ENCODE assay signal across 8 cellular contexts in the genomic region with DNA sequence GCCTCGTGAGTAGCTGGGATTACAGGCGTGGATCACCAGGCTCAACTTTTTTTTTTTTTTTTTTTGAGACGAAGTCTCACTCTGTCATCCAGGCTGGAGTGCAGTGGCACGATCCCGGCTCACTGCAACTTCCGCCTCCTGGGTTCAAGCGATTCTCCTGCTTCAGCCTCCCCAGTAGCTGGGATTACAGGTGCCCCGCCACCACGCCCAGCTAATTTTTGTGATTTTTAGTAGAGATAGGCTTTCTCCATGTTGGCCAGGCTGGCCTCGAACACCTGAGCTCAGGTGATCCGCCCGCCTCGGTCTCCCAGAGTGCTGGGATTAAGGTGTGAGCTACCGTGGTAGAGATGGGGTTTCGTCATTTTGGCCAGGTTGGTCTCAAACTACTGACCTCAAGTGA. TPM values are rescaled to one million over a fixed set of nuclear protein-coding genes. Genes with fewer than 3 reads are reported as not detected.
DNase-seq lines count a peak whose midpoint lies in the region; ATAC-seq and TF ChIP-seq lines count a peak whose summit lies in the region.
"Not testable (repeated sequence)": the region's sequence is repeated elsewhere in the genome, so short reads cannot be mapped to it uniquely, and the experiment has no call there.

No MANE protein-coding gene starts in this region.

- TF ChIP-seq EP300 in transverse colon (IDR thresholded peaks at IDR 0.05; ENCODE audit: low read depth), result not testable (repeated sequence)

- WGBS in transverse colon (ENCODE audit: low coverage in 1 of 2), 2 donors, result 89 to 91% methylated on average over 15 of the region's 15 CpGs

- not testable (repeated sequence) for TF ChIP-seq POLR2A in gastrocnemius medialis (IDR thresholded peaks at IDR 0.05); transverse colon (IDR thresholded peaks at IDR 0.05)

- peaks cover 28% of the 10 kb centered on the region for H3K36me3 Mint-ChIP-seq in activated CD4-positive, alpha-beta T cell treated with anti-CD3 and anti-CD28 coated beads, Interleukin-2, amount 10 ng/mL, durations not matched to agents 7 days and 5 days (ENCODE audit: low read depth)
- H3K36me3 Mint-ChIP-seq in activated naive CD4-positive, alpha-beta T cell treated with anti-CD3 and anti-CD28 coated beads, Interleukin-2, amount 50 U/mL, for 24 hours; glutamatergic neuron (ENCODE audit: unreplicated experiment); natural killer cell treated with Interleukin-12 subunit alpha and Interleukin-12 subunit beta and Interleukin-15 and Interleukin-18, amount 100 ng/mL, for 72 hours: not testable (repeated sequence)

- H3K9me3 Mint-ChIP-seq in activated CD4-positive, alpha-beta T cell treated with anti-CD3 and anti-CD28 coated beads, Interleukin-2, amount 10 ng/mL, durations not matched to agents 7 days and 5 days; activated naive CD4-positive, alpha-beta T cell treated with anti-CD3 and anti-CD28 coated beads, Interleukin-2, amount 50 U/mL, for 24 hours; natural killer cell treated with Interleukin-12 subunit alpha and Interleukin-12 subunit beta and Interleukin-15 and Interleukin-18, amount 100 ng/mL, for 72 hours: not testable (repeated sequence)
- H3K9me3 Mint-ChIP-seq in glutamatergic neuron (ENCODE audit: unreplicated experiment), result peaks cover 11% of the 10 kb centered on the region

- in situ Hi-C loops in gastrocnemius medialis (cut with MboI; ENCODE audit: low sequenced_read_pairs in 4 of 4); transverse colon (cut with MboI; ENCODE audit: low pct_ligation_motif_present in 1 of 4, low pct_unique_long_range_greater_than_20kb in 1 of 4, low sequenced_read_pairs in 3 of 4): not testable (repeated sequence)

- TF ChIP-seq CTCF in Loucy (conservative IDR thresholded peaks at IDR 0.05; ENCODE audit: low read length); glutamatergic neuron (IDR thresholded peaks at IDR 0.05; ENCODE audit: partially characterized antibody, unreplicated experiment); gastrocnemius medialis (IDR thresholded peaks at IDR 0.05 in 4 of 5, conservative IDR thresholded peaks at IDR 0.05 in 1 of 5); transverse colon (IDR thresholded peaks at IDR 0.05): not testable (repeated sequence)

- H4K20me1 ChIP-seq in BLaER1 treated with 17β-estradiol and CSF1 and Interleukin-3, amounts not matched to agents 10 nM and 100 nM, result peaks cover 50 to 78% (median 59%) of the 10 kb centered on the region in 11 experiments; a peak in 21 of 22 replicates
- not testable (repeated sequence) for H4K20me1 ChIP-seq in Loucy (ENCODE audit: insufficient read depth, low read length, poor library complexity, severe bottlenecking)

- peaks cover 16 to 36% (median 25%) of the 10 kb centered on the region in 11 experiments; a peak in 19 of 22 replicates for H3K36me3 ChIP-seq in BLaER1 treated with 17β-estradiol and CSF1 and Interleukin-3, amounts not matched to agents 10 nM and 100 nM
- not testable (repeated sequence) for H3K36me3 ChIP-seq in Loucy (ENCODE audit: insufficient read depth, low read length); gastrocnemius medialis; transverse colon

- not testable (repeated sequence) for H2AFZ ChIP-seq in Loucy (ENCODE audit: low read length)

- POLR2A ChIA-PET in activated CD4-positive, alpha-beta T cell treated with anti-CD3 and anti-CD28 coated beads, Interleukin-2, amount 10 ng/mL, durations not matched to agents 7 days and 5 days (lab: Charles Lee), result not testable (repeated sequence)

- peaks cover 63 to 81% (median 71%) of the 10 kb centered on the region in 10 experiments for H3K4me1 ChIP-seq in BLaER1 treated with 17β-estradiol and CSF1 and Interleukin-3, amounts not matched to agents 10 nM and 100 nM
- H3K4me1 ChIP-seq in Loucy (ENCODE audit: insufficient read depth, low read length, poor library complexity, severe bottlenecking), result peaks cover 29% of the 10 kb centered on the region
- peaks cover 54 to 84% of the 10 kb centered on the region in 2 donors for H3K4me1 ChIP-seq in gastrocnemius medialis
- peaks cover 24 to 48% (median 35%) of the 10 kb centered on the region in 4 donors for H3K4me1 ChIP-seq in transverse colon

- CTCF ChIA-PET in activated CD4-positive, alpha-beta T cell treated with anti-CD3 and anti-CD28 coated beads, Interleukin-2, amount 10 ng/mL, durations not matched to agents 7 days and 5 days (lab: Charles Lee), result interaction anchor here (0.6 to 1.8 kb wide), 8 partner anchors 29 to 329 kb away, joined by 3 to 6 read pairs (median 3); no protein-coding TSS in a partner anchor

- H3K9me2 ChIP-seq in Loucy (replicated peaks; ENCODE audit: low read depth, low read length), result not testable (repeated sequence)

- H3F3A ChIP-seq in Loucy (ENCODE audit: low read depth), result not testable (repeated sequence)

- ATAC-seq in natural killer cell treated with Interleukin-12 subunit alpha and Interleukin-12 subunit beta and Interleukin-15 and Interleukin-18, amount 100 ng/mL, for 72 hours; gastrocnemius medialis: not testable (repeated sequence)

- not testable (repeated sequence) for H3K9me3 ChIP-seq in BLaER1 treated with 17β-estradiol and CSF1 and Interleukin-3, amounts not matched to agents 10 nM and 100 nM (replicated peaks in 1 of 11); Loucy (ENCODE audit: insufficient read depth, low read depth, low read length); gastrocnemius medialis; transverse colon

- H3K4me1 Mint-ChIP-seq in activated CD4-positive, alpha-beta T cell treated with anti-CD3 and anti-CD28 coated beads, Interleukin-2, amount 10 ng/mL, durations not matched to agents 7 days and 5 days, result peaks cover 78% of the 10 kb centered on the region
- H3K4me1 Mint-ChIP-seq in activated naive CD4-positive, alpha-beta T cell treated with anti-CD3 and anti-CD28 coated beads, Interleukin-2, amount 50 U/mL, for 24 hours, result peaks cover 74% of the 10 kb centered on the region
- H3K4me1 Mint-ChIP-seq in glutamatergic neuron (ENCODE audit: low read depth, unreplicated experiment), result peaks cover 47% of the 10 kb centered on the region
- H3K4me1 Mint-ChIP-seq in natural killer cell treated with Interleukin-12 subunit alpha and Interleukin-12 subunit beta and Interleukin-15 and Interleukin-18, amount 100 ng/mL, for 72 hours (ENCODE audit: low read depth in 2 of 2), result peaks cover 38% of the 10 kb centered on the region in 2 donors

- H3K9ac ChIP-seq in BLaER1 treated with 17β-estradiol and CSF1 and Interleukin-3, amounts not matched to agents 10 nM and 100 nM, result 0 out of 22 replicates have a peak overlapping the region, but pooled peaks of 1 of the 11 experiments have one; percentile 19
- H3K9ac ChIP-seq in Loucy (ENCODE audit: low read depth, low read length, poor library complexity, severe bottlenecking), result peak overlapping the region; percentile 97

- not testable (repeated sequence) for H3K27me3 ChIP-seq in BLaER1 treated with 17β-estradiol and CSF1 and Interleukin-3, amounts not matched to agents 10 nM and 100 nM; Loucy (ENCODE audit: insufficient read depth, low read length, poor library complexity, severe bottlenecking); gastrocnemius medialis; transverse colon

- peaks cover 76% of the 10 kb centered on the region for H3K79me2 ChIP-seq in Loucy (ENCODE audit: insufficient read depth, low read length)

- intact Hi-C loops in gastrocnemius medialis (cut with DNase I; ENCODE audit: low total_unique reads); transverse colon (cut with DNase I; ENCODE audit: low total_unique reads): not testable (repeated sequence)

- DNase-seq in activated CD4-positive, alpha-beta T cell treated with anti-CD3 and anti-CD28 coated beads, Interleukin-2, amount 10 ng/mL, durations not matched to agents 7 days and 5 days; glutamatergic neuron; natural killer cell treated with Interleukin-12 subunit alpha and Interleukin-12 subunit beta and Interleukin-15 and Interleukin-18, amount 100 ng/mL, for 72 hours (ENCODE audit: low spot score); gastrocnemius medialis; transverse colon: not testable (repeated sequence)

- not testable (repeated sequence) for H3K27ac ChIP-seq in BLaER1 treated with 17β-estradiol and CSF1 and Interleukin-3, amounts not matched to agents 10 nM and 100 nM
- H3K27ac ChIP-seq in gastrocnemius medialis (peak overlapping the region; percentile 96 to 99 (median 99)), transverse colon (peak overlapping the region; percentile 93 to 99 (median 96))

- H3K4me3 Mint-ChIP-seq in activated CD4-positive, alpha-beta T cell treated with anti-CD3 and anti-CD28 coated beads, Interleukin-2, amount 10 ng/mL, durations not matched to agents 7 days and 5 days, result not testable (repeated sequence)
- peak overlapping the region; percentile 94 for H3K4me3 Mint-ChIP-seq in activated naive CD4-positive, alpha-beta T cell treated with anti-CD3 and anti-CD28 coated beads, Interleukin-2, amount 50 U/mL, for 24 hours
- H3K4me3 Mint-ChIP-seq in glutamatergic neuron (ENCODE audit: unreplicated experiment), result peak overlapping the region; percentile 64
- H3K4me3 Mint-ChIP-seq in natural killer cell treated with Interleukin-12 subunit alpha and Interleukin-12 subunit beta and Interleukin-15 and Interleukin-18, amount 100 ng/mL, for 72 hours, result peak overlapping the region; percentile 41

- H3K4me2 ChIP-seq in BLaER1 treated with 17β-estradiol and CSF1 and Interleukin-3, amounts not matched to agents 10 nM and 100 nM, result peak overlapping the region in 6 of 11 experiments; percentile 92 to 98 (median 96); a peak in 7 of 22 replicates
- not testable (repeated sequence) for H3K4me2 ChIP-seq in Loucy (ENCODE audit: low read depth, low read length, poor library complexity, severe bottlenecking)

- H3K27ac Mint-ChIP-seq in activated CD4-positive, alpha-beta T cell treated with anti-CD3 and anti-CD28 coated beads, Interleukin-2, amount 10 ng/mL, durations not matched to agents 7 days and 5 days, result peak overlapping the region; percentile 97
- peak overlapping the region; percentile 98 for H3K27ac Mint-ChIP-seq in activated naive CD4-positive, alpha-beta T cell treated with anti-CD3 and anti-CD28 coated beads, Interleukin-2, amount 50 U/mL, for 24 hours
- peak overlapping the region; percentile 97 for H3K27ac Mint-ChIP-seq in glutamatergic neuron (ENCODE audit: unreplicated experiment)
- peak overlapping the region; percentile 90 to 91 for H3K27ac Mint-ChIP-seq in natural killer cell treated with Interleukin-12 subunit alpha and Interleukin-12 subunit beta and Interleukin-15 and Interleukin-18, amount 100 ng/mL, for 72 hours

- H3K27me3 Mint-ChIP-seq in activated CD4-positive, alpha-beta T cell treated with anti-CD3 and anti-CD28 coated beads, Interleukin-2, amount 10 ng/mL, durations not matched to agents 7 days and 5 days; activated naive CD4-positive, alpha-beta T cell treated with anti-CD3 and anti-CD28 coated beads, Interleukin-2, amount 50 U/mL, for 24 hours; glutamatergic neuron (ENCODE audit: unreplicated experiment); natural killer cell treated with Interleukin-12 subunit alpha and Interleukin-12 subunit beta and Interleukin-15 and Interleukin-18, amount 100 ng/mL, for 72 hours: not testable (repeated sequence)

- H3K4me3 ChIP-seq in BLaER1 treated with 17β-estradiol and CSF1 and Interleukin-3, amounts not matched to agents 10 nM and 100 nM; Loucy (ENCODE audit: low read length, poor library complexity, severe bottlenecking); gastrocnemius medialis; transverse colon: not testable (repeated sequence)

RNA-seq across cellular contexts. Expression of a gene that starts 36.8 kb away (rescaled TPM):
- 10 to 100 TPM; 77.1 to 82.2 TPM for total RNA-seq in activated CD4-positive, alpha-beta T cell treated with anti-CD3 and anti-CD28 coated beads, Interleukin-2, amount 10 ng/mL, durations not matched to agents 7 days and 5 days
- 137 TPM for total RNA-seq in glutamatergic neuron (ENCODE audit: unreplicated experiment)
- total RNA-seq in natural killer cell treated with Interleukin-12 subunit alpha and Interleukin-12 subunit beta and Interleukin-15 and Interleukin-18, amount 100 ng/mL, for 72 hours, result 100 to 1,000 TPM; 190 to 256 TPM
- total RNA-seq in gastrocnemius medialis, result 1,000 to 10,000 TPM in 1 of 4 donors, 100 to 1,000 TPM in 3; 218 to 1,159 (median 337) TPM
- total RNA-seq in transverse colon, result 10 to 100 TPM; 16.9 to 29.9 (median 20.2) TPM
